Comparison of ENCODE assay signal across 1 cellular context in genomic region chr3:49316696-49317457, GRCh38.
TF ChIP-seq lines count a peak whose summit lies in the region.

No MANE protein-coding gene starts in this region.

TF ChIP-seq in HepG2, 621 proteins besides CTCF, POLR2A, EP300 and RAD21:
- TF ChIP-seq ZNF761 (CRISPR knock-in tag; conservative IDR thresholded peaks at IDR 0.05) = no peak
- no peak for TF ChIP-seq PATZ1 (CRISPR knock-in tag; IDR thresholded peaks at IDR 0.05)
- no peak for TF ChIP-seq ZNF282 (IDR thresholded peaks at IDR 0.05; ENCODE audit: partially characterized antibody)
- TF ChIP-seq, protein P1, sequence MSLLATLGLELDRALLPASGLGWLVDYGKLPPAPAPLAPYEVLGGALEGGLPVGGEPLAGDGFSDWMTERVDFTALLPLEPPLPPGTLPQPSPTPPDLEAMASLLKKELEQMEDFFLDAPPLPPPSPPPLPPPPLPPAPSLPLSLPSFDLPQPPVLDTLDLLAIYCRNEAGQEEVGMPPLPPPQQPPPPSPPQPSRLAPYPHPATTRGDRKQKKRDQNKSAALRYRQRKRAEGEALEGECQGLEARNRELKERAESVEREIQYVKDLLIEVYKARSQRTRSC (CRISPR knock-in tag; IDR thresholded peaks at IDR 0.05; ENCODE audit: low read depth) = no peak
- no peak for TF ChIP-seq HIVEP1 (CRISPR knock-in tag; IDR thresholded peaks at IDR 0.05)
- TF ChIP-seq ESRRA (CRISPR knock-in tag; IDR thresholded peaks at IDR 0.05; ENCODE audit: low read depth) = no peak
